ENCODE assay signal across 20 cellular contexts in genomic region chr5:144820285-144820684, GRCh38.
A peak's percentile ranks its signal among the peaks of the same experiment; 100 is the strongest.
DNase-seq lines count a peak whose midpoint lies in the region; ATAC-seq, FAIRE-seq and TF ChIP-seq lines count a peak whose summit lies in the region.
"Had no signal": no experiment of that assay in that cellular context is flagged by ENCODE, and none has a peak within 500 bp of the region (broad histone marks: within the 10 kb centered on the region; RNA-seq: fewer than 3 reads in every experiment).

No MANE protein-coding gene starts in this region.

- H3K36me3 ChIP-seq in colonic mucosa = no peaks in the 10 kb centered on the region
- H3K36me3 ChIP-seq in small intestine (ENCODE audit: control insufficient read depth in 2 of 2, insufficient read depth in 2 of 2, low read length in 2 of 2) = no peaks in the 10 kb centered on the region
- no peaks in the 10 kb centered on the region for H3K36me3 ChIP-seq in pancreas
- H3K36me3 ChIP-seq: BLaER1 treated with 17β-estradiol and CSF1 and Interleukin-3, amounts not matched to agents 10 nM and 100 nM had no signal

- ATAC-seq in left colon = peak; percentile 97
- ATAC-seq in pancreas = no peak
- ATAC-seq: A549; CD8-positive, alpha-beta T cell had no signal

- H3K9ac ChIP-seq in colonic mucosa (ENCODE audit: low read depth in 2 of 2, low read length in 2 of 2) = no peak overlapping the region
- H3K9ac ChIP-seq: BLaER1 treated with 17β-estradiol and CSF1 and Interleukin-3, amounts not matched to agents 10 nM and 100 nM had no signal

- DNase-seq in colonic mucosa = peak; percentile 18
- no peak for DNase-seq in left colon
- peak; percentile 11 for DNase-seq in small intestine
- no peak for DNase-seq in RCC 7860 (ENCODE audit: low spot score)
- DNase-seq in pancreas = no peak
- DNase-seq: AML-193; Caco-2; Calu3; CD4-positive, alpha-beta T cell; CD8-positive, alpha-beta T cell; DMS79 treated with DMSO at 0.1 percent for 48 hours; GF-D8 had no signal

- no peak overlapping the region for H3K4me3 ChIP-seq in colonic mucosa
- H3K4me3 ChIP-seq in small intestine (ENCODE audit: low read depth in 1 of 2, low read length in 2 of 2) = no peak overlapping the region
- H3K4me3 ChIP-seq in pancreas = no peak overlapping the region
- H3K4me3 ChIP-seq: A549; BLaER1 treated with 17β-estradiol and CSF1 and Interleukin-3, amounts not matched to agents 10 nM and 100 nM had no signal

- FAIRE-seq in small intestine (lab: Jason Lieb, UNC) (no peak), RCC 7860 (lab: Jason Lieb, UNC) (no peak), pancreas (lab: Jason Lieb, UNC) (no peak)
- FAIRE-seq: A549, D721Med, G401.6, GM12891, GM19239 had no signal

- no peaks in the 10 kb centered on the region for H3K4me1 ChIP-seq in colonic mucosa
- no peaks in the 10 kb centered on the region for H3K4me1 ChIP-seq in small intestine (ENCODE audit: control insufficient read depth in 2 of 2, insufficient read depth in 1 of 2, low read depth in 1 of 2, low read length in 1 of 2)
- no peaks in the 10 kb centered on the region for H3K4me1 ChIP-seq in pancreas
- H3K4me1 ChIP-seq: A549; BLaER1 treated with 17β-estradiol and CSF1 and Interleukin-3, amounts not matched to agents 10 nM and 100 nM; Caco-2 had no signal

- no peaks in the 10 kb centered on the region for H3K27me3 ChIP-seq in colonic mucosa
- H3K27me3 ChIP-seq in small intestine (ENCODE audit: control insufficient read depth in 2 of 2, insufficient read depth in 2 of 2, low read length in 2 of 2) = no peaks in the 10 kb centered on the region
- no peaks in the 10 kb centered on the region for H3K27me3 ChIP-seq in pancreas
- H3K27me3 ChIP-seq: BLaER1 treated with 17β-estradiol and CSF1 and Interleukin-3, amounts not matched to agents 10 nM and 100 nM had no signal

- H3K9me3 ChIP-seq in colonic mucosa = no peaks in the 10 kb centered on the region
- no peaks in the 10 kb centered on the region for H3K9me3 ChIP-seq in small intestine (ENCODE audit: control insufficient read depth, low read depth)
- no peaks in the 10 kb centered on the region for H3K9me3 ChIP-seq in pancreas
- H3K9me3 ChIP-seq: A549, Caco-2 had no signal

- TF ChIP-seq CTCF in colonic mucosa (IDR thresholded peaks at IDR 0.05) (no peak), pancreas (IDR thresholded peaks at IDR 0.05) (no peak)

- H3K27ac ChIP-seq in colonic mucosa = peak overlapping the region; percentile 11
- no peak overlapping the region for H3K27ac ChIP-seq in small intestine (ENCODE audit: low read depth in 1 of 2, low read length in 1 of 2)
- no peak overlapping the region for H3K27ac ChIP-seq in pancreas
- H3K27ac ChIP-seq: 22Rv1; A549; BLaER1 treated with 17β-estradiol and CSF1 and Interleukin-3, amounts not matched to agents 10 nM and 100 nM; C4-2B had no signal

- intact Hi-C loops in colonic mucosa (cut with DNase I) (no loop called here), left colon (cut with DNase I, micrococcal nuclease) (no loop called here), pancreas (cut with DNase I) (no loop called here)

Comparison
In these comparisons a context has a peak if more than half of its experiments do, and no peak if none do; other contexts are left out.
1. DNase-seq: peak in colonic mucosa (single experiment) and small intestine (single experiment); none in left colon (0 of 2), RCC 7860 (single experiment) and pancreas (0 of 6).